Comparison of ENCODE assay signal across 9 cellular contexts in genomic region chr2:96264086-96264485, GRCh38. TPM values are rescaled to one million over a fixed set of nuclear protein-coding genes. Genes with fewer than 3 reads are reported as not detected.
DNase-seq lines count a peak whose midpoint lies in the region; ATAC-seq, FAIRE-seq and TF ChIP-seq lines count a peak whose summit lies in the region.
"Had no signal": no experiment of that assay in that cellular context is flagged by ENCODE, and none has a peak within 500 bp of the region (broad histone marks: within the 10 kb centered on the region; RNA-seq: fewer than 3 reads in every experiment).

No MANE protein-coding gene starts in this region.

- POLR2A ChIA-PET in HepG2 (lab: Yijun Ruan, JAX) = interaction anchor here (0.7 to 3.6 kb wide), 4 partner anchors 12 to 57 kb away, joined by 3 to 46 read pairs (median 4); partner anchors contain the start of gene STARD7

- no peak overlapping the region for H3K27ac Mint-ChIP-seq in activated T-cell treated with anti-CD3 and anti-CD28 coated beads, Interleukin-2, amount 50 U/mL, for 72 hours

- 38 to 59% (median 56%) methylated on average over 4 of the region's 4 CpGs for WGBS in adrenal gland, 4 donors
- WGBS in HepG2 (ENCODE audit: low lambda C conversion rate) = 82% methylated on average over 4 of the region's 4 CpGs

- peaks cover 82% of the 10 kb centered on the region for H3K4me1 Mint-ChIP-seq in activated T-cell treated with anti-CD3 and anti-CD28 coated beads, Interleukin-2, amount 50 U/mL, for 72 hours (ENCODE audit: low read depth)

- DNase-seq in activated T-cell treated with anti-CD3 and anti-CD28 coated beads, Interleukin-2, amount 50 U/mL, for 72 hours = no peak
- no peak for DNase-seq in activated T-cell treated with anti-CD3 and anti-CD28 coated beads for 4 hours
- DNase-seq in adrenal gland = no peak
- no peak for DNase-seq in HepG2 (ENCODE audit: low spot score)
- DNase-seq in thoracic aorta (ENCODE audit: low spot score) = no peak
- no peak for DNase-seq in epidermal melanocyte (ENCODE audit: insufficient read length, low spot score)
- DNase-seq in C1 segment of cervical spinal cord (lab: John Stamatoyannopoulos, UW) = no peak
- DNase-seq in HT-29 (ENCODE audit: low spot score) = no peak

- no peaks in the 10 kb centered on the region for H3K9me3 Mint-ChIP-seq in activated T-cell treated with anti-CD3 and anti-CD28 coated beads, Interleukin-2, amount 50 U/mL, for 72 hours

- no peak overlapping the region for H2AFZ ChIP-seq in HepG2 (ENCODE audit: low read length)

- H3K4me3 ChIP-seq in adrenal gland (peak overlapping the region in 2 of 4 donors; percentile 80 to 97), HepG2 (replicated peaks in 1 of 3; ENCODE audit: insufficient read depth in 1 of 3, low read depth in 2 of 3, low read length in 3 of 3) (peak overlapping the region; percentile 95 to 97 (median 96)), thoracic aorta (peak overlapping the region; percentile 95)

- intact Hi-C loops in adrenal gland (cut with DNase I) = loop anchor here in 1 of 2 donors (10.0 kb wide), 1 partner anchor 119 kb away; the partner anchor contains the start of gene DUSP2
- intact Hi-C loops in HepG2 (cut with micrococcal nuclease; ENCODE audit: unreplicated experiment) = no loop called here

- peaks cover 64% of the 10 kb centered on the region for H3K79me2 ChIP-seq in HepG2 (ENCODE audit: insufficient read depth, low read length)

- CTCF ChIA-PET in HepG2 (lab: Yijun Ruan, JAX; ENCODE audit: low intra/inter-chr PET ratio, low total read pairs) = interaction anchor here (2.8 kb wide), 1 partner anchor 11 kb away, joined by 19 read pairs; no protein-coding TSS in a partner anchor

- H3K4me2 ChIP-seq in HepG2 (ENCODE audit: low read depth, low read length) = peak overlapping the region; percentile 88

- peaks cover 0 to 33% of the 10 kb centered on the region in 2 donors for H3K36me3 ChIP-seq in adrenal gland (replicated peaks in 1 of 2)
- H3K36me3 ChIP-seq in HepG2 (replicated peaks in 1 of 2; ENCODE audit: control insufficient read depth in 1 of 2, insufficient read depth in 2 of 2, low read length in 2 of 2) = peaks cover 12 to 29% of the 10 kb centered on the region in 2 experiments
- peaks cover 21% of the 10 kb centered on the region for H3K36me3 ChIP-seq in thoracic aorta

- H3K4me1 ChIP-seq in adrenal gland (replicated peaks in 1 of 2) (peaks cover 44 to 67% of the 10 kb centered on the region in 2 donors), HepG2 (ENCODE audit: insufficient read depth, low read length) (peaks cover 67% of the 10 kb centered on the region), thoracic aorta (ENCODE audit: control insufficient read depth in 1 of 2, low read depth in 2 of 2) (peaks cover 46 to 69% of the 10 kb centered on the region in 2 donors)

- no peak for ATAC-seq in activated T-cell treated with anti-CD3 and anti-CD28 coated beads, Interleukin-2, amount 50 U/mL, for 72 hours (replicated peaks in 1 of 2)
- ATAC-seq in HepG2 (no peak), thoracic aorta (ENCODE audit: insufficient number of reproducible peaks, low FRiP score, low read depth) (no peak)

- in situ Hi-C loops in HepG2 (cut with HindIII; ENCODE audit: extremely low pct_ligation_motif_present, low pct_unique_long_range_greater_than_20kb) = loop anchor here (5.0 kb wide), 2 partner anchors 57 to 122 kb away; partner anchors contain the start of gene STARD7

- no peaks in the 10 kb centered on the region for H3K27me3 Mint-ChIP-seq in activated T-cell treated with anti-CD3 and anti-CD28 coated beads, Interleukin-2, amount 50 U/mL, for 72 hours (ENCODE audit: low read depth)

- TF ChIP-seq EP300 in HepG2 (IDR thresholded peaks at IDR 0.05; ENCODE audit: low read depth in 2 of 2, low read length in 2 of 2) (no peak), HepG2 (CRISPR knock-in tag; IDR thresholded peaks at IDR 0.05; ENCODE audit: borderline replicate concordance) (no peak)

- TF ChIP-seq POLR2A in adrenal gland (IDR thresholded peaks at IDR 0.05) = no peak
- no peak for TF ChIP-seq POLR2A in HepG2 (IDR thresholded peaks at IDR 0.05; ENCODE audit: insufficient read depth in 1 of 2, low read depth in 2 of 2, low read length in 2 of 2)

- H3K4me3 Mint-ChIP-seq in activated T-cell treated with anti-CD3 and anti-CD28 coated beads, Interleukin-2, amount 50 U/mL, for 72 hours = peak overlapping the region; percentile 94 to 99

- H3K27ac ChIP-seq in adrenal gland = peak overlapping the region in 4 of 5 donors; percentile 93 to 99 (median 95)
- H3K27ac ChIP-seq in HepG2 (ENCODE audit: extremely low read length, insufficient read depth, low read length) = peak overlapping the region; percentile 71
- no peak overlapping the region for H3K27ac ChIP-seq in thoracic aorta

- H3K9me3 ChIP-seq in adrenal gland (replicated peaks in 1 of 3) (no peaks in the 10 kb centered on the region), HepG2 (ENCODE audit: low read length) (no peaks in the 10 kb centered on the region), thoracic aorta (no peaks in the 10 kb centered on the region)

- H3K36me3 Mint-ChIP-seq in activated T-cell treated with anti-CD3 and anti-CD28 coated beads, Interleukin-2, amount 50 U/mL, for 72 hours (ENCODE audit: insufficient read depth in 2 of 2) = peaks cover 9 to 25% of the 10 kb centered on the region in 2 donors

- TF ChIP-seq CTCF in adrenal gland (IDR thresholded peaks at IDR 0.05) (no peak), HepG2 (CRISPR knock-in tag; IDR thresholded peaks at IDR 0.05) (no peak), thoracic aorta (IDR thresholded peaks at IDR 0.05) (no peak)

- H4K20me1 ChIP-seq in HepG2 (ENCODE audit: insufficient read depth, low read length) = peaks cover 6% of the 10 kb centered on the region

- BruUV-seq in HepG2 (replicated peaks; lab: Mats Ljungman, UMichigan) = no TSS peak

- no peak for TF ChIP-seq RAD21 in HepG2 (CRISPR knock-in tag; IDR thresholded peaks at IDR 0.05)

- FAIRE-seq in HepG2 (lab: Jason Lieb, UNC) = no peak
- FAIRE-seq: TTC549 had no signal

- H3K27me3 ChIP-seq in adrenal gland (no peaks in the 10 kb centered on the region), HepG2 (ENCODE audit: control insufficient read depth in 1 of 2, insufficient read depth in 2 of 2, low read length in 2 of 2) (no peaks in the 10 kb centered on the region; a peak in 1 of 5 replicates), thoracic aorta (replicated peaks; ENCODE audit: insufficient read depth) (no peaks in the 10 kb centered on the region)

- peak overlapping the region; percentile 82 for H3K9ac ChIP-seq in HepG2 (ENCODE audit: insufficient read depth, low read depth, low read length)

RNA-seq across cellular contexts. Expression of gene TMEM127, which starts 1.7 kb away (rescaled TPM):
- 10 to 100 TPM; 23.2 to 29.3 TPM for total RNA-seq in activated T-cell treated with anti-CD3 and anti-CD28 coated beads, Interleukin-2, amount 50 U/mL, for 72 hours
- total RNA-seq in adrenal gland = 10 to 100 TPM; 57.7 to 89.2 (median 71.2) TPM
- 10 to 100 TPM; 14.9 to 48.2 (median 14.9) TPM for polyA plus RNA-seq in adrenal gland
- total RNA-seq in HepG2 (2016; rRNA removed; fragmentation: Illumina TruSeq; extraction: Trizol) = 15.7 and 21.5 TPM in 2 replicates
- 1.6 and 1.7 TPM in 2 replicates for total RNA-seq in HepG2 (2016; cell fraction: cytosol; rRNA removed; fragmentation: Illumina TruSeq; extraction: Trizol; ENCODE audit: low read depth)
- 13.2 and 21.0 TPM in 2 replicates for total RNA-seq in HepG2 (2016; cell fraction: insoluble cytoplasmic fraction; rRNA removed; fragmentation: Illumina TruSeq; extraction: Trizol)
- 7.2 and 9.0 TPM in 2 replicates for total RNA-seq in HepG2 (2016; cell fraction: membrane; rRNA removed; fragmentation: Illumina TruSeq; extraction: Trizol)
- 18.7 and 20.0 TPM in 2 replicates for total RNA-seq in HepG2 (2016; cell fraction: nucleus; rRNA removed; fragmentation: Illumina TruSeq; extraction: Trizol)
- polyA plus RNA-seq in HepG2 (2011; rRNA removed) = 33.9 and 45.2 TPM in 2 replicates
- 24.6 and 25.3 TPM in 2 replicates for polyA plus RNA-seq in HepG2 (2011; cell fraction: cytosol; rRNA removed)
- polyA plus RNA-seq in HepG2 (2011; cell fraction: nucleus; rRNA removed) = 23.8 and 26.6 TPM in 2 replicates
- 18.5 and 22.4 TPM in 2 replicates for polyA plus RNA-seq in HepG2 (2012)
- 1.5 and 1.9 TPM in 2 replicates for polyA plus RNA-seq in HepG2 (2016; cell fraction: cytosol; fragmentation: Illumina TruSeq; extraction: Trizol; ENCODE audit: low read depth)
- 13.9 and 16.7 TPM in 2 replicates for polyA plus RNA-seq in HepG2 (2016; cell fraction: insoluble cytoplasmic fraction; fragmentation: Illumina TruSeq; extraction: Trizol; ENCODE audit: low read depth)
- 5.0 and 5.8 TPM in 2 replicates for polyA plus RNA-seq in HepG2 (2016; cell fraction: membrane; fragmentation: Illumina TruSeq; extraction: Trizol; ENCODE audit: low read depth)
- polyA plus RNA-seq in HepG2 (2016; cell fraction: nucleus; fragmentation: Illumina TruSeq; extraction: Trizol; ENCODE audit: insufficient read depth, low read depth) = 26.4 and 31.8 TPM in 2 replicates
- 75.3 and 118 TPM in 2 replicates for polyA minus RNA-seq in HepG2 (2011; rRNA and poly(A)+ RNA removed; ENCODE audit: low replicate concordance)
- polyA minus RNA-seq in HepG2 (2011; cell fraction: cytosol; rRNA and poly(A)+ RNA removed) = 16.4 and 21.8 TPM in 2 replicates
- polyA minus RNA-seq in HepG2 (2011; cell fraction: nucleus; rRNA and poly(A)+ RNA removed) = 26.3 and 29.3 TPM in 2 replicates
- total RNA-seq in thoracic aorta = 10 to 100 TPM; 50.8 to 52.4 TPM
- total RNA-seq in HT-29 (2014; rRNA removed; shearing (Covaris generic)) = 26.2 and 33.1 TPM in 2 replicates

RNA-seq across cellular contexts. Expression of gene CIAO1, which starts 1.9 kb away (rescaled TPM):
- 10 to 100 TPM; 70.8 to 72.6 TPM for total RNA-seq in activated T-cell treated with anti-CD3 and anti-CD28 coated beads, Interleukin-2, amount 50 U/mL, for 72 hours
- total RNA-seq in adrenal gland (100 to 1,000 TPM in 6 of 8 donors, 10 to 100 TPM in 2; 92.5 to 237 (median 139) TPM), HepG2 (2016; rRNA removed; fragmentation: Illumina TruSeq; extraction: Trizol) (99.3 and 118 TPM in 2 replicates), thoracic aorta (100 to 1,000 TPM; 115 to 123 TPM)
- polyA plus RNA-seq in adrenal gland (100 to 1,000 TPM in 1 of 3 donors, 10 to 100 TPM in 2; 52.5 to 137 (median 59.5) TPM), HepG2 (2011; rRNA removed) (109 and 120 TPM in 2 replicates)
- total RNA-seq in HepG2 (2016; cell fraction: cytosol; rRNA removed; fragmentation: Illumina TruSeq; extraction: Trizol; ENCODE audit: low read depth) = 14.9 and 15.6 TPM in 2 replicates
- total RNA-seq in HepG2 (2016; cell fraction: insoluble cytoplasmic fraction; rRNA removed; fragmentation: Illumina TruSeq; extraction: Trizol) = 102 and 121 TPM in 2 replicates
- total RNA-seq in HepG2 (2016; cell fraction: membrane; rRNA removed; fragmentation: Illumina TruSeq; extraction: Trizol) = 38.1 and 39.7 TPM in 2 replicates
- 61.9 and 65.1 TPM in 2 replicates for total RNA-seq in HepG2 (2016; cell fraction: nucleus; rRNA removed; fragmentation: Illumina TruSeq; extraction: Trizol)
- 120 and 159 TPM in 2 replicates for polyA plus RNA-seq in HepG2 (2011; cell fraction: cytosol; rRNA removed)
- polyA plus RNA-seq in HepG2 (2011; cell fraction: nucleus; rRNA removed) = 110 and 111 TPM in 2 replicates
- polyA plus RNA-seq in HepG2 (2012) = 69.5 and 70.0 TPM in 2 replicates
- polyA plus RNA-seq in HepG2 (2016; cell fraction: cytosol; fragmentation: Illumina TruSeq; extraction: Trizol; ENCODE audit: low read depth) = 16.2 and 16.4 TPM in 2 replicates
- 117 and 126 TPM in 2 replicates for polyA plus RNA-seq in HepG2 (2016; cell fraction: insoluble cytoplasmic fraction; fragmentation: Illumina TruSeq; extraction: Trizol; ENCODE audit: low read depth)
- 29.3 and 29.6 TPM in 2 replicates for polyA plus RNA-seq in HepG2 (2016; cell fraction: membrane; fragmentation: Illumina TruSeq; extraction: Trizol; ENCODE audit: low read depth)
- 148 and 152 TPM in 2 replicates for polyA plus RNA-seq in HepG2 (2016; cell fraction: nucleus; fragmentation: Illumina TruSeq; extraction: Trizol; ENCODE audit: insufficient read depth, low read depth)
- 225 and 243 TPM in 2 replicates for polyA minus RNA-seq in HepG2 (2011; rRNA and poly(A)+ RNA removed; ENCODE audit: low replicate concordance)
- 65.5 and 66.8 TPM in 2 replicates for polyA minus RNA-seq in HepG2 (2011; cell fraction: cytosol; rRNA and poly(A)+ RNA removed)
- 49.4 and 55.6 TPM in 2 replicates for polyA minus RNA-seq in HepG2 (2011; cell fraction: nucleus; rRNA and poly(A)+ RNA removed)
- 169 and 197 TPM in 2 replicates for total RNA-seq in HT-29 (2014; rRNA removed; shearing (Covaris generic))

RNA-seq across cellular contexts. Expression of gene SNRNP200, which starts 41.3 kb away (rescaled TPM):
- 100 to 1,000 TPM; 188 to 228 TPM for total RNA-seq in activated T-cell treated with anti-CD3 and anti-CD28 coated beads, Interleukin-2, amount 50 U/mL, for 72 hours
- total RNA-seq in adrenal gland (100 to 1,000 TPM in 2 of 8 donors, 10 to 100 TPM in 6; 69.3 to 114 (median 96.1) TPM), HepG2 (2016; rRNA removed; fragmentation: Illumina TruSeq; extraction: Trizol) (99.0 and 163 TPM in 2 replicates), thoracic aorta (10 to 100 TPM; 77.2 to 85.6 TPM)
- polyA plus RNA-seq in adrenal gland (100 to 1,000 TPM in 2 of 3 donors, 10 to 100 TPM in 1; 80.9 to 117 (median 103) TPM), HepG2 (2011; rRNA removed) (228 and 232 TPM in 2 replicates)
- 47.2 and 52.9 TPM in 2 replicates for total RNA-seq in HepG2 (2016; cell fraction: cytosol; rRNA removed; fragmentation: Illumina TruSeq; extraction: Trizol; ENCODE audit: low read depth)
- total RNA-seq in HepG2 (2016; cell fraction: insoluble cytoplasmic fraction; rRNA removed; fragmentation: Illumina TruSeq; extraction: Trizol) = 96.1 and 157 TPM in 2 replicates
- total RNA-seq in HepG2 (2016; cell fraction: membrane; rRNA removed; fragmentation: Illumina TruSeq; extraction: Trizol) = 38.5 and 38.9 TPM in 2 replicates
- 100 and 111 TPM in 2 replicates for total RNA-seq in HepG2 (2016; cell fraction: nucleus; rRNA removed; fragmentation: Illumina TruSeq; extraction: Trizol)
- 208 and 241 TPM in 2 replicates for polyA plus RNA-seq in HepG2 (2011; cell fraction: cytosol; rRNA removed)
- polyA plus RNA-seq in HepG2 (2011; cell fraction: nucleus; rRNA removed) = 356 and 374 TPM in 2 replicates
- 140 and 148 TPM in 2 replicates for polyA plus RNA-seq in HepG2 (2012)
- 7.3 and 8.8 TPM in 2 replicates for polyA plus RNA-seq in HepG2 (2016; cell fraction: cytosol; fragmentation: Illumina TruSeq; extraction: Trizol; ENCODE audit: low read depth)
- polyA plus RNA-seq in HepG2 (2016; cell fraction: insoluble cytoplasmic fraction; fragmentation: Illumina TruSeq; extraction: Trizol; ENCODE audit: low read depth) = 181 and 193 TPM in 2 replicates
- polyA plus RNA-seq in HepG2 (2016; cell fraction: membrane; fragmentation: Illumina TruSeq; extraction: Trizol; ENCODE audit: low read depth) = 14.0 and 16.1 TPM in 2 replicates
- polyA plus RNA-seq in HepG2 (2016; cell fraction: nucleus; fragmentation: Illumina TruSeq; extraction: Trizol; ENCODE audit: insufficient read depth, low read depth) = 219 and 234 TPM in 2 replicates
- polyA minus RNA-seq in HepG2 (2011; rRNA and poly(A)+ RNA removed; ENCODE audit: low replicate concordance) = 554 and 704 TPM in 2 replicates
- 179 and 186 TPM in 2 replicates for polyA minus RNA-seq in HepG2 (2011; cell fraction: cytosol; rRNA and poly(A)+ RNA removed)
- polyA minus RNA-seq in HepG2 (2011; cell fraction: nucleus; rRNA and poly(A)+ RNA removed) = 151 and 182 TPM in 2 replicates
- total RNA-seq in HT-29 (2014; rRNA removed; shearing (Covaris generic)) = 82.2 and 86.3 TPM in 2 replicates

RNA-seq across cellular contexts. Expression of gene STARD7, which starts 55.5 kb away (rescaled TPM):
- 100 to 1,000 TPM; 202 to 225 TPM for total RNA-seq in activated T-cell treated with anti-CD3 and anti-CD28 coated beads, Interleukin-2, amount 50 U/mL, for 72 hours
- 100 to 1,000 TPM; 145 to 209 (median 166) TPM for total RNA-seq in adrenal gland
- polyA plus RNA-seq in adrenal gland = 100 to 1,000 TPM in 1 of 3 donors, 10 to 100 TPM in 2; 37.8 to 129 (median 45.9) TPM
- total RNA-seq in HepG2 (2016; rRNA removed; fragmentation: Illumina TruSeq; extraction: Trizol) = 300 and 332 TPM in 2 replicates
- 45.1 and 56.7 TPM in 2 replicates for total RNA-seq in HepG2 (2016; cell fraction: cytosol; rRNA removed; fragmentation: Illumina TruSeq; extraction: Trizol; ENCODE audit: low read depth)
- total RNA-seq in HepG2 (2016; cell fraction: insoluble cytoplasmic fraction; rRNA removed; fragmentation: Illumina TruSeq; extraction: Trizol) = 302 and 329 TPM in 2 replicates
- 220 and 258 TPM in 2 replicates for total RNA-seq in HepG2 (2016; cell fraction: membrane; rRNA removed; fragmentation: Illumina TruSeq; extraction: Trizol)
- 168 and 191 TPM in 2 replicates for total RNA-seq in HepG2 (2016; cell fraction: nucleus; rRNA removed; fragmentation: Illumina TruSeq; extraction: Trizol)
- 67.2 and 88.2 TPM in 2 replicates for polyA plus RNA-seq in HepG2 (2011; rRNA removed)
- 44.2 and 66.6 TPM in 2 replicates for polyA plus RNA-seq in HepG2 (2011; cell fraction: cytosol; rRNA removed)
- 90.2 and 107 TPM in 2 replicates for polyA plus RNA-seq in HepG2 (2011; cell fraction: nucleus; rRNA removed)
- 93.8 and 117 TPM in 2 replicates for polyA plus RNA-seq in HepG2 (2012)
- polyA plus RNA-seq in HepG2 (2016; cell fraction: cytosol; fragmentation: Illumina TruSeq; extraction: Trizol; ENCODE audit: low read depth) = 26.0 and 34.9 TPM in 2 replicates
- 237 and 245 TPM in 2 replicates for polyA plus RNA-seq in HepG2 (2016; cell fraction: insoluble cytoplasmic fraction; fragmentation: Illumina TruSeq; extraction: Trizol; ENCODE audit: low read depth)
- polyA plus RNA-seq in HepG2 (2016; cell fraction: membrane; fragmentation: Illumina TruSeq; extraction: Trizol; ENCODE audit: low read depth) = 111 and 128 TPM in 2 replicates
- polyA plus RNA-seq in HepG2 (2016; cell fraction: nucleus; fragmentation: Illumina TruSeq; extraction: Trizol; ENCODE audit: insufficient read depth, low read depth) = 205 and 220 TPM in 2 replicates
- 78.3 and 92.3 TPM in 2 replicates for polyA minus RNA-seq in HepG2 (2011; rRNA and poly(A)+ RNA removed; ENCODE audit: low replicate concordance)
- 89.8 and 100 TPM in 2 replicates for polyA minus RNA-seq in HepG2 (2011; cell fraction: cytosol; rRNA and poly(A)+ RNA removed)
- polyA minus RNA-seq in HepG2 (2011; cell fraction: nucleus; rRNA and poly(A)+ RNA removed) = 137 and 187 TPM in 2 replicates
- 100 to 1,000 TPM in 1 of 2 donors, 10 to 100 TPM in 1; 68.1 to 135 TPM for total RNA-seq in thoracic aorta
- total RNA-seq in HT-29 (2014; rRNA removed; shearing (Covaris generic)) = 133 and 166 TPM in 2 replicates

Comparison
In these comparisons a context has a peak if more than half of its experiments do, and no peak if none do; other contexts are left out.
1. H3K27ac ChIP-seq: peak in adrenal gland (4 of 5) and HepG2 (single experiment); none in thoracic aorta (0 of 2).